8 cellular contexts compared by ENCODE assay signal in the genomic region with DNA sequence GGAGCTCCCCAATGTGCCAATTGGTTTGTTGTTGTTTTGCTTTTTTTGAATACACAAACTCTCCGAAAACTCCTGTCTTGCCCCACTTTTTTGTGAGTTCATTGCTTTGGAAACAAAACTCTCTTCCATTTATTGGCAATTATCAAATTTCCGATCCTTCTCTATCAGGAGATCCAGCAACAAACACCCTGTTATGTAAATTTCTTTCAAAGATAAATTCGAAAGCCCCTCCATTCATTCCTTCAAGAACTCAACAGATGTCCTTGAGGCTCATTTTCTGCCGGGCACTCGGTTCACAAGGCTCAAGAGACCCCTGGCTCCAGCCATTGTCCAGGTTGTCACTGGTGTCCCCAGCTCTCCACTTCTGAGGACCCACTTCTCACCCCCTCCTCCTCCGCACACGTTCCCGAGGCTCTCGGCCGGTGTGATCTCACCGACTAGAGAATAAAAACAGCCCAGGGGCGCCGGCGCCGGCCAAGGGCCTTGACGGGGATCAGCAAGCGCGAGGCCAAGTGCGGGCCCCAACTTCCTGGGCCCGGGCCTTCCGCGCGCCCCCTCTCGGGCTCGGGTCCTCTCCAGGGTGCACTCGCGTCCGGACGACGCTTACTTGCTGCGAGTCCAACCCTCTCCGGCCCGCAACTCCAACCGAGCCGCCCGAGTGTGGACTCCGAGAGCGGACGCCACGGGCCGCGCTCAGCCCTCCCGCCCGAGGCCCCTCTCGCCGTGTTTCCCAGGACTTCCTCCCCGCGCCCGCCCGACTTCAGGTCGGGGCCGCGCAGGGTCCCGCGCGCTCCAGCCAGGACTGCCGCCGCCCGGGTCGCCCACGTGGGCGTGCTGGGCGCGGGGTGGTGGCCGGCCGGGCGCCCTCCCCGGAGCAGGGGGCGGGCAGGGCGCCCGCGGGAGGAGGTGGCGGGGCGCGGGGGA. TPM values are rescaled to one million over a fixed set of nuclear protein-coding genes. Genes with fewer than 3 reads are reported as not detected.
A peak's percentile ranks its signal among the peaks of the same experiment; 100 is the strongest.
DNase-seq lines count a peak whose midpoint lies in the region; ATAC-seq, FAIRE-seq and TF ChIP-seq lines count a peak whose summit lies in the region.

No MANE protein-coding gene starts in this region.

- H3K79me2 ChIP-seq in H9 (ENCODE audit: insufficient read depth, low read length): no peaks in the 10 kb centered on the region
- H3K79me2 ChIP-seq in PC-3 (ENCODE audit: low read length): peaks cover 49% of the 10 kb centered on the region
- peaks cover 38% of the 10 kb centered on the region for H3K79me2 ChIP-seq in keratinocyte (ENCODE audit: control insufficient read depth, insufficient read depth, low read length)

- H3K27ac Mint-ChIP-seq in H9: peak overlapping the region; percentile 1 to 88 (median 18); a peak in 5 of 7 replicates
- peak overlapping the region; percentile 65 for H3K27ac Mint-ChIP-seq in stimulated activated memory B cell treated with anti-CD40 and anti-IgM and Interleukin-4, amounts not matched to agents 10 μg/mL and 1 μg/mL and 100 μg/mL, for 72 hours

- H3K27ac ChIP-seq in H9 (ENCODE audit: insufficient read length, low read depth, low read length): no peak overlapping the region
- peak overlapping the region; percentile 58 for H3K27ac ChIP-seq in PC-3 (ENCODE audit: low read length)
- peak overlapping the region; percentile 68 to 97 (median 96) for H3K27ac ChIP-seq in body of pancreas
- H3K27ac ChIP-seq in keratinocyte (ENCODE audit: control insufficient read depth, insufficient read depth, low read length): peak overlapping the region; percentile 91

- H3K23me2 ChIP-seq in H9 (ENCODE audit: insufficient read length, low read depth, low read length, poor library complexity, severe bottlenecking): peaks cover 27% of the 10 kb centered on the region

- no peak overlapping the region for H3K56ac ChIP-seq in H9 (ENCODE audit: insufficient read length, low read depth, low read length)

- H3K9me3 Mint-ChIP-seq in H9: no peaks in the 10 kb centered on the region; a peak in 1 of 5 replicates
- no peaks in the 10 kb centered on the region for H3K9me3 Mint-ChIP-seq in stimulated activated memory B cell treated with anti-CD40 and anti-IgM and Interleukin-4, amounts not matched to agents 10 μg/mL and 1 μg/mL and 100 μg/mL, for 72 hours

- H4K20me1 ChIP-seq in H9 (ENCODE audit: control insufficient read depth, insufficient read depth, insufficient read length) (peaks cover 2% of the 10 kb centered on the region), PC-3 (ENCODE audit: low read length) (peaks cover 29% of the 10 kb centered on the region), keratinocyte (ENCODE audit: control insufficient read depth, extremely low read depth, insufficient read depth, low read length) (no peaks in the 10 kb centered on the region)

- H2BK5ac ChIP-seq in H9 (ENCODE audit: insufficient read length, low read length): no peak overlapping the region

- peak overlapping the region; percentile 79; the same call in 1 of the 2 replicates for H3K14ac ChIP-seq in H9 (ENCODE audit: insufficient read depth, low read length)

- no peaks in the 10 kb centered on the region for H3K9me2 ChIP-seq in PC-3 (replicated peaks; ENCODE audit: low read length)

- no peak overlapping the region for H2BK20ac ChIP-seq in H9 (ENCODE audit: low read depth, low read length, poor library complexity, severe bottlenecking)

- peak overlapping the region; percentile 77 for H3K18ac ChIP-seq in H9 (ENCODE audit: insufficient read length, low read depth, low read length)

- TF ChIP-seq POLR2A in body of pancreas (IDR thresholded peaks at IDR 0.05): peak in 1 of 3 donors; percentile 5

- peaks cover 0 to 5% (median 2%) of the 10 kb centered on the region in 3 experiments; a peak in 1 of 7 replicates for H3K36me3 Mint-ChIP-seq in H9 (ENCODE audit: insufficient read depth in 1 of 3, low read depth in 3 of 3)
- H3K36me3 Mint-ChIP-seq in stimulated activated memory B cell treated with anti-CD40 and anti-IgM and Interleukin-4, amounts not matched to agents 10 μg/mL and 1 μg/mL and 100 μg/mL, for 72 hours: no peaks in the 10 kb centered on the region

- peak overlapping the region; percentile 89 for H3K4me3 ChIP-seq in GM06990 (replicated peaks; ENCODE audit: low read depth, low read length)
- peak overlapping the region; percentile 100 for H3K4me3 ChIP-seq in PC-3 (ENCODE audit: low read length)
- no peak overlapping the region for H3K4me3 ChIP-seq in body of pancreas
- peak overlapping the region; percentile 34 to 55 (median 43) for H3K4me3 ChIP-seq in keratinocyte (ENCODE audit: control insufficient read depth in 2 of 3, extremely low read depth in 1 of 3, insufficient read depth in 2 of 3, low read depth in 1 of 3, low read length in 3 of 3)

- peaks cover 13% of the 10 kb centered on the region; the same call in 1 of the 2 replicates for H3K4me1 ChIP-seq in H9 (ENCODE audit: insufficient read depth, low read length)
- peaks cover 24% of the 10 kb centered on the region for H3K4me1 ChIP-seq in PC-3 (ENCODE audit: insufficient read depth, low read length)
- peaks cover 67% of the 10 kb centered on the region for H3K4me1 ChIP-seq in body of pancreas
- H3K4me1 ChIP-seq in keratinocyte (ENCODE audit: control insufficient read depth, extremely low read depth, insufficient read depth, low read length): peaks cover 29% of the 10 kb centered on the region

- no peak overlapping the region for H4K5ac ChIP-seq in H9 (ENCODE audit: insufficient read length, low read depth, low read length)

- peak; percentile 58 for DNase-seq in GM06990 (ENCODE audit: extremely low read depth, insufficient read length)
- DNase-seq in H9: peak; percentile 68
- peak; percentile 30 for DNase-seq in PC-3
- peak; percentile 70 to 79 (median 73) for DNase-seq in body of pancreas
- DNase-seq in keratinocyte (ENCODE audit: low read depth, low spot score): no peak
- DNase-seq in NCI-H2107 treated with DMSO at 0.1 percent for 48 hours (lab: John Stamatoyannopoulos, UW; ENCODE audit: unreplicated experiment): no peak
- no peak for DNase-seq in inferior parietal cortex (ENCODE audit: extremely low spot score)

- H2BK12ac ChIP-seq in H9 (ENCODE audit: insufficient read length, low read depth, low read length): no peak overlapping the region

- no peak overlapping the region; the same call in 1 of the 2 replicates for H3K4ac ChIP-seq in H9 (ENCODE audit: low read depth, low read length)

- H2BK15ac ChIP-seq in H9 (ENCODE audit: low read depth, low read length): no peak overlapping the region

- no peaks in the 10 kb centered on the region for H3K36me3 ChIP-seq in GM06990 (ENCODE audit: control insufficient read depth, insufficient read depth, low read length)
- peaks cover 11% of the 10 kb centered on the region for H3K36me3 ChIP-seq in PC-3 (ENCODE audit: low read depth, low read length)
- no peaks in the 10 kb centered on the region for H3K36me3 ChIP-seq in body of pancreas (replicated peaks in 1 of 2; ENCODE audit: insufficient read depth in 1 of 2, low read depth in 2 of 2)
- H3K36me3 ChIP-seq in keratinocyte (ENCODE audit: control insufficient read depth in 2 of 2, extremely low read depth in 1 of 2, insufficient read depth in 2 of 2, low read length in 2 of 2): peaks cover 0 to 3% of the 10 kb centered on the region in 2 experiments

- peaks cover 50% of the 10 kb centered on the region for H3K27me3 Mint-ChIP-seq in H9 (ENCODE audit: low read depth)
- H3K27me3 Mint-ChIP-seq in stimulated activated memory B cell treated with anti-CD40 and anti-IgM and Interleukin-4, amounts not matched to agents 10 μg/mL and 1 μg/mL and 100 μg/mL, for 72 hours: no peaks in the 10 kb centered on the region

- dilution Hi-C loops in keratinocyte (cut with MboI; ENCODE audit: extremely low pct_ligation_motif_present, low sequenced_read_pairs): no loop called here

- H3K9me3 ChIP-seq in H9 (ENCODE audit: control insufficient read depth, low read depth, low read length) (no peaks in the 10 kb centered on the region), PC-3 (ENCODE audit: low read length) (no peaks in the 10 kb centered on the region), body of pancreas (no peaks in the 10 kb centered on the region), keratinocyte (ENCODE audit: control insufficient read depth, low read depth, low read length) (no peaks in the 10 kb centered on the region)

- CTCF ChIA-PET in PC-3 (lab: Charles Lee): no interaction called here

- H3T11ph ChIP-seq in H9 (ENCODE audit: low read length): no peak overlapping the region

- H3K27me3 ChIP-seq in GM06990 (replicated peaks; ENCODE audit: control insufficient read depth, insufficient read depth, low read length) (no peaks in the 10 kb centered on the region; the same call in 1 of the 2 replicates), H9 (ENCODE audit: insufficient read depth, low read length) (peaks cover 27% of the 10 kb centered on the region), PC-3 (ENCODE audit: low read length) (no peaks in the 10 kb centered on the region), body of pancreas (no peaks in the 10 kb centered on the region), keratinocyte (ENCODE audit: control insufficient read depth, extremely low read depth, insufficient read depth, low read length) (no peaks in the 10 kb centered on the region)

- ATAC-seq in PC-3 (peak; percentile 48), body of pancreas (peak; percentile 29)
- peak; percentile 73 for ATAC-seq in stimulated activated memory B cell treated with anti-CD40 and anti-IgM and Interleukin-4, amounts not matched to agents 10 μg/mL and 1 μg/mL and 100 μg/mL, for 72 hours

- TF ChIP-seq CTCF in GM06990 (IDR thresholded peaks at IDR 0.05; ENCODE audit: insufficient read depth, low read length, poor library complexity, severe bottlenecking) (peak; percentile 16), H9 (conservative IDR thresholded peaks at IDR 0.05) (peak; percentile 32; the same call in 1 of the 3 replicates), PC-3 (conservative IDR thresholded peaks at IDR 0.05; ENCODE audit: low read depth, low read length) (no peak), body of pancreas (IDR thresholded peaks at IDR 0.05) (no peak), keratinocyte (optimal IDR thresholded peaks at IDR 0.05 in 1 of 3, IDR thresholded peaks at IDR 0.05 in 1 of 3, conservative IDR thresholded peaks at IDR 0.05 in 1 of 3; ENCODE audit: extremely low read depth in 1 of 3, insufficient read depth in 2 of 3, low read length in 3 of 3) (peak in 2 of 3 experiments; percentile 2 to 9)

- peak overlapping the region; percentile 63 to 73 for H3K4me3 Mint-ChIP-seq in H9
- H3K4me3 Mint-ChIP-seq in stimulated activated memory B cell treated with anti-CD40 and anti-IgM and Interleukin-4, amounts not matched to agents 10 μg/mL and 1 μg/mL and 100 μg/mL, for 72 hours: peak overlapping the region; percentile 71

- no peak overlapping the region for H4K8ac ChIP-seq in H9 (replicated peaks; ENCODE audit: insufficient read length, low read depth, low read length)

- no peak overlapping the region for H4K91ac ChIP-seq in H9 (ENCODE audit: insufficient read length, low read depth, low read length)

- TSS peak; percentile 24 for BruUV-seq in PC-3 (replicated peaks; lab: Mats Ljungman, UMichigan)

- peaks cover under 1% of the 10 kb centered on the region for H3K9me1 ChIP-seq in keratinocyte (ENCODE audit: control insufficient read depth, extremely low read depth, insufficient read depth, low read length)

- no peaks in the 10 kb centered on the region for H3F3A ChIP-seq in PC-3 (ENCODE audit: low read length, unreplicated experiment)

- POLR2A ChIA-PET in PC-3 (lab: Charles Lee; ENCODE audit: unreplicated experiment): interaction anchor here (0.6 to 1.1 kb wide), 2 partner anchors 15 to 41 kb away, joined by 4 read pairs; no protein-coding TSS in a partner anchor

- intact Hi-C loops in PC-3 (cut with micrococcal nuclease): loop anchor here (2.0 to 10.0 kb wide), 4 partner anchors 42 to 180 kb away; no protein-coding TSS in a partner anchor
- intact Hi-C loops in body of pancreas (cut with DNase I): no loop called here

- H3K4me2 ChIP-seq in H9 (ENCODE audit: insufficient read depth, insufficient read length, low read length) (peak overlapping the region; percentile 78), PC-3 (ENCODE audit: low read length) (peak overlapping the region; percentile 93), keratinocyte (ENCODE audit: control insufficient read depth, extremely low read depth, insufficient read depth, low read depth, low read length) (peak overlapping the region; percentile 67)

- H2BK120ac ChIP-seq in H9 (ENCODE audit: low read depth, low read length, poor library complexity, severe bottlenecking): no peak overlapping the region

- no peaks in the 10 kb centered on the region for H3K79me1 ChIP-seq in H9 (ENCODE audit: insufficient read depth, low read depth, low read length, poor library complexity, severe bottlenecking)

- peak overlapping the region; percentile 36 for H3K9ac ChIP-seq in H9 (ENCODE audit: extremely low read depth, insufficient read length, low read length)
- peak overlapping the region; percentile 97 for H3K9ac ChIP-seq in PC-3 (ENCODE audit: low read length)
- peak overlapping the region; percentile 97 for H3K9ac ChIP-seq in keratinocyte (ENCODE audit: control insufficient read depth, extremely low read depth, insufficient read depth, low read length)

- no peak for FAIRE-seq in keratinocyte (lab: Jason Lieb, UNC)

- no peak overlapping the region for H2AK5ac ChIP-seq in H9 (ENCODE audit: insufficient read length, low read length)

- no peak overlapping the region for H3K23ac ChIP-seq in H9 (ENCODE audit: insufficient read length, low read depth, low read length)

- no peak overlapping the region for H2AFZ ChIP-seq in H9 (ENCODE audit: low read length)
- peak overlapping the region; percentile 45; the same call in 1 of the 2 replicates for H2AFZ ChIP-seq in PC-3 (ENCODE audit: low read length)
- peak overlapping the region; percentile 54 for H2AFZ ChIP-seq in keratinocyte (ENCODE audit: control insufficient read depth, low read length)

- no CpG with 5 or more reads among the region's 75 CpGs for WGBS in H9 (ENCODE audit: extremely low coverage, insufficient read length, low lambda C conversion rate)
- WGBS in body of pancreas, 2 donors: 2 to 4% methylated on average over 27 to 73 of the region's 75 CpGs

- peaks cover 44 to 45% of the 10 kb centered on the region in 2 experiments for H3K4me1 Mint-ChIP-seq in H9
- peaks cover 52% of the 10 kb centered on the region for H3K4me1 Mint-ChIP-seq in stimulated activated memory B cell treated with anti-CD40 and anti-IgM and Interleukin-4, amounts not matched to agents 10 μg/mL and 1 μg/mL and 100 μg/mL, for 72 hours

RNA-seq across cellular contexts. Expression of a gene that starts 0.5 kb away (rescaled TPM):
- 25.9 and 26.7 TPM in 2 replicates for total RNA-seq in H9 (2021)
- 75.6 and 86.4 TPM in 2 replicates for total RNA-seq in PC-3 (2014; rRNA removed)
- total RNA-seq in body of pancreas: 10 to 100 TPM; 19.7 to 52.4 TPM
- 30.6 to 52.9 TPM (median 33.7 TPM) in 3 replicates for polyA plus RNA-seq in keratinocyte
- 8.1 TPM for polyA plus RNA-seq in keratinocyte (2011; ENCODE audit: low read depth)
- polyA plus RNA-seq in keratinocyte (2011; cell fraction: cytosol; rRNA removed): 23.9 and 26.7 TPM in 2 replicates
- 74.9 and 76.8 TPM in 2 replicates for polyA plus RNA-seq in keratinocyte (2011; cell fraction: nucleus; rRNA removed)
- polyA plus RNA-seq in keratinocyte (2012; ENCODE audit: low replicate concordance): 26.5 and 44.9 TPM in 2 replicates
- polyA minus RNA-seq in keratinocyte: 45.4 to 160 TPM (median 47.7 TPM) in 3 replicates
- 23.8 TPM for polyA minus RNA-seq in keratinocyte (2011; cell fraction: cytosol; rRNA and poly(A)+ RNA removed)
- 30.5 and 55.1 TPM in 2 replicates for polyA minus RNA-seq in keratinocyte (2011; cell fraction: nucleus; rRNA and poly(A)+ RNA removed)

Comparison
In these comparisons a context has a peak if more than half of its experiments do, and no peak if none do; other contexts are left out.
1. DNase-seq: peak in GM06990 (single experiment), H9 (single experiment), PC-3 (single experiment) and body of pancreas (4 of 4); none in keratinocyte (single experiment), NCI-H2107 treated with DMSO at 0.1 percent for 48 hours (single experiment) and inferior parietal cortex (single experiment).
2. H3K4me3 ChIP-seq: peak in GM06990 (single experiment), PC-3 (single experiment) and keratinocyte (3 of 3); none in body of pancreas (0 of 2).
3. CTCF ChIP-seq: peak in GM06990 (single experiment), H9 (single experiment) and keratinocyte (2 of 3); none in PC-3 (single experiment) and body of pancreas (0 of 7).
4. H3K9ac ChIP-seq: peak in every context shown above with its lines; median percentile 97 in PC-3; 97 in keratinocyte; 36 in H9.
5. Peak in every context shown above with its lines, with median percentiles within 50 percentile points of each other: H3K4me2 ChIP-seq and ATAC-seq.